ENCODE assay signal across 24 cellular contexts in genomic region chr7:36755484-36755883, GRCh38. TPM values are rescaled to one million over a fixed set of nuclear protein-coding genes. Genes with fewer than 3 reads are reported as not detected.
DNase-seq lines count a peak whose midpoint lies in the region; ATAC-seq, FAIRE-seq and TF ChIP-seq lines count a peak whose summit lies in the region.
"Had no signal": no experiment of that assay in that cellular context is flagged by ENCODE, and none has a peak within 500 bp of the region (broad histone marks: within the 10 kb centered on the region; RNA-seq: fewer than 3 reads in every experiment).

No MANE protein-coding gene starts in this region.

- POLR2A ChIA-PET in activated B cell treated with CpG ODN at 0.5 μM for 24 hours (lab: Charles Lee): interaction anchor here (0.7 to 1.5 kb wide), 2 partner anchors 77 to 303 kb away, joined by 3 to 7 read pairs; no protein-coding TSS in a partner anchor

- DNase-seq in NOMO-1 treated with DMSO at 0.1 percent for 48 hours (lab: John Stamatoyannopoulos, UW; ENCODE audit: unreplicated experiment) (peak; percentile 37), NOMO-1 treated with dmso at 0.1 percent for 144 hours (lab: John Stamatoyannopoulos, UW; ENCODE audit: unreplicated experiment) (no peak), activated B cell treated with CpG ODN at 0.5 μM for 24 hours (no peak), midbrain (lab: John Stamatoyannopoulos, UW) (no peak), frontal cortex (ENCODE audit: low spot score in 2 of 2) (no peak)
- no peak for DNase-seq in activated effector memory CD4-positive, alpha-beta T cell treated with anti-CD3 and anti-CD28 coated beads, Interleukin-2, amount 50 U/mL, for 16 hours
- DNase-seq: ACHN; CD8-positive, alpha-beta T cell; DMS153; KG1; NCI-H1092 treated with DMSO at 0.1 percent for 48 hours; NCI-H146; NCI-H2029; NCI-H2227 treated with DMSO at 0.1 percent for 48 hours; NCI-H510A; OCI-M1; Right ventricle myocardium superior had no signal

- H3K4me1 Mint-ChIP-seq in activated B cell treated with CpG ODN at 0.5 μM for 24 hours: peaks cover 24% of the 10 kb centered on the region

- ATAC-seq in HG03342 (IDR thresholded peaks at IDR 0.05; ENCODE audit: unreplicated experiment): peak; percentile 74
- peak; percentile 61 for ATAC-seq in activated B cell treated with CpG ODN at 0.5 μM for 24 hours (ENCODE audit: low read depth)
- ATAC-seq in GM19324 (IDR thresholded peaks at IDR 0.05; ENCODE audit: low FRiP score, unreplicated experiment): no peak
- ATAC-seq: CD8-positive, alpha-beta T cell; GM23338 had no signal

- H3K36me3 Mint-ChIP-seq in activated B cell treated with CpG ODN at 0.5 μM for 24 hours (ENCODE audit: low read depth): no peaks in the 10 kb centered on the region
- H3K36me3 Mint-ChIP-seq: CD8-positive, alpha-beta T cell had no signal

- H3K27me3 Mint-ChIP-seq in activated B cell treated with CpG ODN at 0.5 μM for 24 hours: no peaks in the 10 kb centered on the region

- H3K9me3 Mint-ChIP-seq in activated B cell treated with CpG ODN at 0.5 μM for 24 hours: no peaks in the 10 kb centered on the region
- H3K9me3 Mint-ChIP-seq: CD8-positive, alpha-beta T cell; GM23338 had no signal

- intact Hi-C loops in activated B cell treated with CpG ODN at 0.5 μM for 24 hours (cut with micrococcal nuclease): loop anchor here (1.0 kb wide), 1 partner anchor 19 kb away; no protein-coding TSS in a partner anchor

- no peak for FAIRE-seq in frontal cortex (lab: Jason Lieb, UNC)
- FAIRE-seq: G401.6, GM18507, GM19239, HTR-8/SVneo had no signal

- CTCF ChIA-PET in activated B cell treated with CpG ODN at 0.5 μM for 24 hours (lab: Charles Lee): no interaction called here

- TF ChIP-seq CTCF in activated B cell treated with CpG ODN at 0.5 μM for 24 hours (IDR thresholded peaks at IDR 0.05): no peak

- H3K27ac Mint-ChIP-seq in activated B cell treated with CpG ODN at 0.5 μM for 24 hours: no peak overlapping the region
- H3K27ac Mint-ChIP-seq: CD8-positive, alpha-beta T cell; GM23338 had no signal

- peak overlapping the region; percentile 3 for H3K4me3 Mint-ChIP-seq in activated B cell treated with CpG ODN at 0.5 μM for 24 hours
- H3K4me3 Mint-ChIP-seq: CD8-positive, alpha-beta T cell; GM23338 had no signal

RNA-seq across cellular contexts. Expression of gene AOAH, which starts 31.2 kb away (rescaled TPM):
- 1.4 and 2.4 TPM in 2 replicates for total RNA-seq in activated B cell treated with CpG ODN at 0.5 μM for 24 hours
- total RNA-seq in frontal cortex: 3.7 TPM
- total RNA-seq: GM23338 had no signal
